27 cellular contexts compared by ENCODE assay signal in genomic region chr9:3954228-3954949, GRCh38.
DNase-seq lines count a peak whose midpoint lies in the region; ATAC-seq and TF ChIP-seq lines count a peak whose summit lies in the region.
"Had no signal": no experiment of that assay in that cellular context is flagged by ENCODE, and none has a peak within 500 bp of the region (broad histone marks: within the 10 kb centered on the region; RNA-seq: fewer than 3 reads in every experiment).

No MANE protein-coding gene starts in this region.

- H3K36me3 Mint-ChIP-seq in brain = no peaks in the 10 kb centered on the region
- no peaks in the 10 kb centered on the region for H3K36me3 Mint-ChIP-seq in effector memory CD8-positive, alpha-beta T cell (ENCODE audit: insufficient read depth)
- H3K36me3 Mint-ChIP-seq in activated T-helper 2 cell treated with anti-CD3 and anti-CD28 coated beads, Interferon-gamma antibody, Interleukin-2, Interleukin-4, amounts not matched to agents 10 μg/mL and 5 μg/mL and 100 μg/mL, durations not matched to agents 14 hours and 24 hours and 36 hours (ENCODE audit: low read depth) = no peaks in the 10 kb centered on the region
- peaks cover under 1% of the 10 kb centered on the region for H3K36me3 Mint-ChIP-seq in Calu3 (ENCODE audit: insufficient read depth, unreplicated experiment)

- H3K27ac ChIP-seq in SK-N-SH (ENCODE audit: low read depth in 2 of 2, low read length in 1 of 2) (peak overlapping the region in 1 of 2 experiments; percentile 48; a peak in 2 of 4 replicates), hepatocyte (peak overlapping the region; percentile 66)
- H3K27ac ChIP-seq: 22Rv1, prostate gland had no signal

- H3K27me3 Mint-ChIP-seq in brain (no peaks in the 10 kb centered on the region), Calu3 (ENCODE audit: unreplicated experiment) (no peaks in the 10 kb centered on the region)
- peaks cover 6 to 8% of the 10 kb centered on the region in 2 donors for H3K27me3 Mint-ChIP-seq in effector memory CD8-positive, alpha-beta T cell
- no peaks in the 10 kb centered on the region for H3K27me3 Mint-ChIP-seq in activated T-helper 2 cell treated with anti-CD3 and anti-CD28 coated beads, Interferon-gamma antibody, Interleukin-2, Interleukin-4, amounts not matched to agents 10 μg/mL and 5 μg/mL and 100 μg/mL, durations not matched to agents 14 hours and 24 hours and 36 hours (ENCODE audit: low read depth)

- peaks cover 2% of the 10 kb centered on the region for H3K4me1 Mint-ChIP-seq in brain
- H3K4me1 Mint-ChIP-seq in effector memory CD8-positive, alpha-beta T cell (ENCODE audit: low read depth in 2 of 2) = no peaks in the 10 kb centered on the region
- peaks cover 13% of the 10 kb centered on the region for H3K4me1 Mint-ChIP-seq in activated T-helper 2 cell treated with anti-CD3 and anti-CD28 coated beads, Interferon-gamma antibody, Interleukin-2, Interleukin-4, amounts not matched to agents 10 μg/mL and 5 μg/mL and 100 μg/mL, durations not matched to agents 14 hours and 24 hours and 36 hours (ENCODE audit: low read depth)
- H3K4me1 Mint-ChIP-seq in Calu3 (ENCODE audit: low read depth, unreplicated experiment) = no peaks in the 10 kb centered on the region

- no peak for DNase-seq in SK-N-SH
- no peak for DNase-seq in hepatocyte (ENCODE audit: low spot score)
- no peak for DNase-seq in activated CD4-positive, alpha-beta T cell treated with anti-CD3 and anti-CD28 coated beads for 48 hours
- DNase-seq in effector memory CD8-positive, alpha-beta T cell = no peak
- no peak for DNase-seq in activated T-helper 2 cell treated with anti-CD3 and anti-CD28 coated beads, Interferon-gamma antibody, Interleukin-2, Interleukin-4, amounts not matched to agents 10 μg/mL and 5 μg/mL and 100 μg/mL, durations not matched to agents 14 hours and 24 hours and 36 hours (ENCODE audit: low spot score)
- no peak for DNase-seq in Calu3
- DNase-seq: activated CD4-positive, alpha-beta T cell treated with anti-CD3 and anti-CD28 coated beads, Interleukin-2, amount 50 U/mL, for 4 hours; activated CD8-positive, alpha-beta memory T cell treated with anti-CD3 and anti-CD28 coated beads, Interleukin-2, amount 50 U/mL, for 48 hours; activated effector memory CD4-positive, alpha-beta T cell treated with Interleukin-2 at 50 U/mL for 16 hours; C1 segment of cervical spinal cord; central memory CD4-positive, alpha-beta T cell; GDM1; glutamatergic neuron; KG1; left colon; midbrain; NCI-H187; NCI-H226; NCI-H82; Right ventricle myocardium superior; stimulated activated naive CD4-positive, alpha-beta T cell treated with Interleukin-2 at 50 U/mL for 16 hours; T-helper 1 cell; tibial artery had no signal

- CTCF ChIA-PET in SK-N-SH (lab: Yijun Ruan, JAX) (no interaction called here), Calu3 (lab: Charles Lee) (no interaction called here)

- POLR2A ChIA-PET in SK-N-SH (lab: Yijun Ruan, JAX) = no interaction called here

- H3K27me3 ChIP-seq in SK-N-SH (ENCODE audit: insufficient read depth) = no peaks in the 10 kb centered on the region
- no peaks in the 10 kb centered on the region for H3K27me3 ChIP-seq in hepatocyte
- H3K27me3 ChIP-seq: tibial artery had no signal

- H3K36me3 ChIP-seq in SK-N-SH (replicated peaks in 1 of 2; ENCODE audit: control insufficient read depth in 1 of 2, insufficient read depth in 2 of 2, low read length in 1 of 2) = no peaks in the 10 kb centered on the region
- H3K36me3 ChIP-seq in hepatocyte (replicated peaks; ENCODE audit: insufficient read depth, low read depth) = no peaks in the 10 kb centered on the region
- H3K36me3 ChIP-seq: prostate gland, tibial artery had no signal

- H3K4me3 Mint-ChIP-seq in brain (peak overlapping the region in 4 of 5 experiments; percentile 1 to 35 (median 28)), Calu3 (ENCODE audit: low read depth, unreplicated experiment) (no peak overlapping the region)
- no peak overlapping the region for H3K4me3 Mint-ChIP-seq in effector memory CD8-positive, alpha-beta T cell
- H3K4me3 Mint-ChIP-seq in activated T-helper 2 cell treated with anti-CD3 and anti-CD28 coated beads, Interferon-gamma antibody, Interleukin-2, Interleukin-4, amounts not matched to agents 10 μg/mL and 5 μg/mL and 100 μg/mL, durations not matched to agents 14 hours and 24 hours and 36 hours (ENCODE audit: low read depth) = no peak overlapping the region

- no peak for TF ChIP-seq RAD21 in SK-N-SH (IDR thresholded peaks at IDR 0.05; ENCODE audit: low read length)

- no peak for TF ChIP-seq EP300 in SK-N-SH (IDR thresholded peaks at IDR 0.05; ENCODE audit: borderline replicate concordance in 1 of 2, low read depth in 1 of 2, low read length in 1 of 2)

- peaks cover 0 to 27% of the 10 kb centered on the region in 2 experiments; a peak in 3 of 4 replicates for H3K4me1 ChIP-seq in SK-N-SH (ENCODE audit: control insufficient read depth in 1 of 2, insufficient read depth in 2 of 2, low read depth in 1 of 2, low read length in 1 of 2)
- peaks cover 21% of the 10 kb centered on the region for H3K4me1 ChIP-seq in hepatocyte (ENCODE audit: insufficient read depth)
- H3K4me1 ChIP-seq: prostate gland had no signal

- WGBS in SK-N-SH (ENCODE audit: low lambda C conversion rate) = 90% methylated on average over 4 of the region's 4 CpGs
- WGBS in hepatocyte (ENCODE audit: low lambda C conversion rate, missing lambda C conversion rate) = 55% methylated on average over 4 of the region's 4 CpGs

- H3K4me2 ChIP-seq in SK-N-SH = 0 out of 2 replicates have a peak overlapping the region, but pooled peaks have one; percentile 5
- peak overlapping the region; percentile 29 for H3K4me2 ChIP-seq in hepatocyte

- intact Hi-C loops in activated T-helper 2 cell treated with anti-CD3 and anti-CD28 coated beads, Interferon-gamma antibody, Interleukin-2, Interleukin-4, amounts not matched to agents 10 μg/mL and 5 μg/mL and 100 μg/mL, durations not matched to agents 14 hours and 24 hours and 36 hours (cut with micrococcal nuclease) = no loop called here
- intact Hi-C loops in Calu3 (cut with micrococcal nuclease; ENCODE audit: unreplicated experiment) = no loop called here

- TF ChIP-seq CTCF in SK-N-SH (IDR thresholded peaks at IDR 0.05) = no peak
- no peak for TF ChIP-seq CTCF in brain (conservative IDR thresholded peaks at IDR 0.05)
- TF ChIP-seq CTCF in hepatocyte (IDR thresholded peaks at IDR 0.05; ENCODE audit: poor library complexity) = no peak
- no peak for TF ChIP-seq CTCF in Calu3 (IDR thresholded peaks at IDR 0.05; ENCODE audit: unreplicated experiment)

- peaks cover 3% of the 10 kb centered on the region for H3F3A ChIP-seq in SK-N-SH (replicated peaks; ENCODE audit: insufficient read depth)

- H3K4me3 ChIP-seq in SK-N-SH (ENCODE audit: low read depth in 2 of 2, low read length in 1 of 2) = no peak overlapping the region
- no peak overlapping the region for H3K4me3 ChIP-seq in hepatocyte
- H3K4me3 ChIP-seq: prostate gland, tibial artery had no signal

- no peaks in the 10 kb centered on the region for H3K9me3 ChIP-seq in SK-N-SH
- no peaks in the 10 kb centered on the region for H3K9me3 ChIP-seq in hepatocyte (ENCODE audit: low read depth)
- H3K9me3 ChIP-seq: prostate gland, tibial artery had no signal

- ATAC-seq in SK-N-SH treated with all-trans-retinoic acid at 6 μM for 48 hours = no peak
- no peak for ATAC-seq in effector memory CD8-positive, alpha-beta T cell (replicated peaks)
- ATAC-seq: left colon had no signal

- BruUV-seq in Calu3 (replicated peaks; lab: Mats Ljungman, UMichigan) = no TSS peak

- H3K9me2 ChIP-seq in SK-N-SH (no peaks in the 10 kb centered on the region), hepatocyte (replicated peaks; ENCODE audit: insufficient read depth) (no peaks in the 10 kb centered on the region)

- H3K79me2 ChIP-seq in SK-N-SH (ENCODE audit: insufficient read depth) (peaks cover 5% of the 10 kb centered on the region), hepatocyte (no peaks in the 10 kb centered on the region)

- no peak overlapping the region for H3K9ac ChIP-seq in SK-N-SH

- peak overlapping the region; percentile 64 to 95 (median 73) for H3K27ac Mint-ChIP-seq in brain
- no peak overlapping the region for H3K27ac Mint-ChIP-seq in effector memory CD8-positive, alpha-beta T cell
- no peak overlapping the region for H3K27ac Mint-ChIP-seq in activated T-helper 2 cell treated with anti-CD3 and anti-CD28 coated beads, Interferon-gamma antibody, Interleukin-2, Interleukin-4, amounts not matched to agents 10 μg/mL and 5 μg/mL and 100 μg/mL, durations not matched to agents 14 hours and 24 hours and 36 hours
- no peak overlapping the region for H3K27ac Mint-ChIP-seq in Calu3 (ENCODE audit: unreplicated experiment)

- H3K9me3 Mint-ChIP-seq in brain = peaks cover 0 to 4% (median 0%) of the 10 kb centered on the region in 5 experiments
- no peaks in the 10 kb centered on the region for H3K9me3 Mint-ChIP-seq in effector memory CD8-positive, alpha-beta T cell
- H3K9me3 Mint-ChIP-seq in activated T-helper 2 cell treated with anti-CD3 and anti-CD28 coated beads, Interferon-gamma antibody, Interleukin-2, Interleukin-4, amounts not matched to agents 10 μg/mL and 5 μg/mL and 100 μg/mL, durations not matched to agents 14 hours and 24 hours and 36 hours = no peaks in the 10 kb centered on the region
- no peaks in the 10 kb centered on the region for H3K9me3 Mint-ChIP-seq in Calu3 (ENCODE audit: low read depth, unreplicated experiment)

- H2AFZ ChIP-seq in SK-N-SH (ENCODE audit: low read depth) (peak overlapping the region; percentile 2; the same call in 1 of the 2 replicates), hepatocyte (no peak overlapping the region)

- no peaks in the 10 kb centered on the region for H4K20me1 ChIP-seq in SK-N-SH (ENCODE audit: insufficient read depth)
- H4K20me1 ChIP-seq in hepatocyte (ENCODE audit: insufficient read depth, poor library complexity, severe bottlenecking) = no peaks in the 10 kb centered on the region

TF ChIP-seq in SK-N-SH, 30 proteins besides CTCF, POLR2A, EP300 and RAD21 (continues in another document):
- TF ChIP-seq USF2 (IDR thresholded peaks at IDR 0.05; ENCODE audit: borderline replicate concordance, low read depth, low read length) = no peak

TF ChIP-seq in SK-N-SH treated with all-trans-retinoic acid at 6 μM for 48 hours, 23 proteins besides CTCF, POLR2A, EP300 and RAD21 (continues in another document):
- no peak for TF ChIP-seq ZNF70 (CRISPR knock-in tag; IDR thresholded peaks at IDR 0.05)
- TF ChIP-seq TCF4 (CRISPR knock-in tag; IDR thresholded peaks at IDR 0.05; ENCODE audit: borderline replicate concordance) = no peak
- no peak for TF ChIP-seq ZFP3 (CRISPR knock-in tag; IDR thresholded peaks at IDR 0.05)
- TF ChIP-seq ARNTL (CRISPR knock-in tag; IDR thresholded peaks at IDR 0.05; ENCODE audit: borderline replicate concordance, low read depth) = no peak
- no peak for TF ChIP-seq OSR1 (CRISPR knock-in tag; IDR thresholded peaks at IDR 0.05)

Comparison
In these comparisons a context has a peak if more than half of its experiments do, and no peak if none do; other contexts are left out.
1. H3K27ac Mint-ChIP-seq: peak in brain (5 of 5); none in effector memory CD8-positive, alpha-beta T cell (0 of 2), activated T-helper 2 cell treated with anti-CD3 and anti-CD28 coated beads, Interferon-gamma antibody, Interleukin-2, Interleukin-4, amounts not matched to agents 10 μg/mL and 5 μg/mL and 100 μg/mL, durations not matched to agents 14 hours and 24 hours and 36 hours (single experiment) and Calu3 (single experiment).
2. H3K4me3 Mint-ChIP-seq: peak in brain (4 of 5); none in effector memory CD8-positive, alpha-beta T cell (0 of 2), activated T-helper 2 cell treated with anti-CD3 and anti-CD28 coated beads, Interferon-gamma antibody, Interleukin-2, Interleukin-4, amounts not matched to agents 10 μg/mL and 5 μg/mL and 100 μg/mL, durations not matched to agents 14 hours and 24 hours and 36 hours (single experiment) and Calu3 (single experiment).